ENCODE assay signal across 14 cellular contexts in the genomic region with DNA sequence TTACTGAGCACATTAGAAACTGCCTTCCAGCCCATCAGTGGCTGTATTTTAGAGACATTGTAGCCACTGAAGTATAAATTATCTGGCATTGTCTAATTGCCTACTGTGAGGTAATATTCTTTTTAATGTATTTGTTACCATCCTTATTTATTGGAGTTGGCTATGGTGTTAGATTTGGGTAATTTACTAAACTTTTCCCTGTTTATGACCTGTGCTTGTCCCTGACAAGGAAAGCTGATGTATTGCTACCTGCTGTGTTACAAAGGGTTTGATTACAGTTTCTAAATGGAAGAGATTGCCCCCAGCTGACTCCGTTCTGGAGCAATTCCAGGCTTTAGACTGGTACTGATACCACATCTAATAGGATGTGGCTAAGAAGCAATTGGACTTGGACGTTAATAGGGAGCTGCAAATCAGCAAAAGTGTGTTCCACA. TPM values are rescaled to one million over a fixed set of nuclear protein-coding genes. Genes with fewer than 3 reads are reported as not detected.
DNase-seq lines count a peak whose midpoint lies in the region; ATAC-seq and TF ChIP-seq lines count a peak whose summit lies in the region.
"Had no signal": no experiment of that assay in that cellular context is flagged by ENCODE, and none has a peak within 500 bp of the region (broad histone marks: within the 10 kb centered on the region; RNA-seq: fewer than 3 reads in every experiment).

No MANE protein-coding gene starts in this region.

- peaks cover 25% of the 10 kb centered on the region for H3K4me1 Mint-ChIP-seq in MCF 10A (ENCODE audit: insufficient read depth, unreplicated experiment)
- peaks cover 29 to 45% of the 10 kb centered on the region in 2 donors for H3K4me1 Mint-ChIP-seq in stimulated activated naive B cell treated with anti-CD40 and anti-IgM and Interleukin-4, amounts not matched to agents 10 μg/mL and 1 μg/mL and 100 μg/mL, for 72 hours

- no TSS peak for BruUV-seq in MCF 10A (replicated peaks; lab: Mats Ljungman, UMichigan)
- BruUV-seq in mammary epithelial cell (replicated peaks; lab: Mats Ljungman, UMichigan), result no TSS peak

- in situ Hi-C loops in mammary epithelial cell (cut with MboI; ENCODE audit: low sequenced_read_pairs in 2 of 2) (no loop called here), transverse colon (cut with MboI; ENCODE audit: low pct_ligation_motif_present in 1 of 4, low pct_unique_long_range_greater_than_20kb in 1 of 4, low sequenced_read_pairs in 3 of 4) (loop anchor here in 2 of 4 donors (10.0 to 25.0 kb wide), 2 partner anchors 106 to 109 kb away; no protein-coding TSS in a partner anchor)

- no peak for DNase-seq in MCF 10A (ENCODE audit: unreplicated experiment)
- no peak for DNase-seq in mammary epithelial cell
- peak; percentile 56 for DNase-seq in NCI-H345 treated with DMSO at 0.1 percent for 48 hours (lab: John Stamatoyannopoulos, UW; ENCODE audit: unreplicated experiment)
- DNase-seq in transverse colon, result no peak
- DNase-seq in stimulated activated naive B cell treated with anti-CD40 and anti-IgM and Interleukin-4, amounts not matched to agents 10 μg/mL and 1 μg/mL and 100 μg/mL, for 72 hours, result no peak
- no peak for DNase-seq in NCI-H1694 (lab: John Stamatoyannopoulos, UW)
- no peak for DNase-seq in NCI-H187 treated with DMSO at 0.1 percent for 48 hours (lab: John Stamatoyannopoulos, UW)
- DNase-seq: anterior cingulate cortex, NCI-H1436 treated with DMSO at 0.1 percent for 48 hours, Right ventricle myocardium superior, upper lobe of right lung had no signal

- POLR2A ChIA-PET in MCF 10A (lab: Yijun Ruan, JAX), result interaction anchor here (0.6 to 3.9 kb wide), 17 partner anchors 9 to 264 kb away, joined by 3 to 56 read pairs (median 11); partner anchors contain the start of genes ANAPC16, ASCC1, CHST3 and DDIT4

- H3K9me3 Mint-ChIP-seq in MCF 10A (ENCODE audit: unreplicated experiment), result no peaks in the 10 kb centered on the region
- H3K9me3 Mint-ChIP-seq in stimulated activated naive B cell treated with anti-CD40 and anti-IgM and Interleukin-4, amounts not matched to agents 10 μg/mL and 1 μg/mL and 100 μg/mL, for 72 hours, result no peaks in the 10 kb centered on the region
- H3K9me3 Mint-ChIP-seq: CD14-positive monocyte had no signal

- H3K27ac ChIP-seq in mammary epithelial cell (ENCODE audit: insufficient read depth, low read depth, low read length), result no peak overlapping the region
- H3K27ac ChIP-seq in gastroesophageal sphincter, result peak overlapping the region; percentile 32 to 72 (median 61)
- H3K27ac ChIP-seq in transverse colon, result peak overlapping the region in 3 of 4 donors; percentile 9 to 39 (median 17)
- H3K27ac ChIP-seq: neutrophil, upper lobe of right lung had no signal

- no peak for ATAC-seq in gastroesophageal sphincter
- no peak for ATAC-seq in stimulated activated naive B cell treated with anti-CD40 and anti-IgM and Interleukin-4, amounts not matched to agents 10 μg/mL and 1 μg/mL and 100 μg/mL, for 72 hours (replicated peaks)
- ATAC-seq: upper lobe of right lung had no signal

- H3K27me3 Mint-ChIP-seq in MCF 10A (ENCODE audit: insufficient read depth, unreplicated experiment), result no peaks in the 10 kb centered on the region
- H3K27me3 Mint-ChIP-seq in stimulated activated naive B cell treated with anti-CD40 and anti-IgM and Interleukin-4, amounts not matched to agents 10 μg/mL and 1 μg/mL and 100 μg/mL, for 72 hours, result no peaks in the 10 kb centered on the region

- no peak overlapping the region for H3K4me3 Mint-ChIP-seq in MCF 10A (ENCODE audit: unreplicated experiment)
- H3K4me3 Mint-ChIP-seq in stimulated activated naive B cell treated with anti-CD40 and anti-IgM and Interleukin-4, amounts not matched to agents 10 μg/mL and 1 μg/mL and 100 μg/mL, for 72 hours, result no peak overlapping the region
- H3K4me3 Mint-ChIP-seq: CD14-positive monocyte had no signal

- WGBS in mammary epithelial cell (ENCODE audit: low coverage, missing lambda C conversion rate), result 80% methylated on average over 2 of the region's 2 CpGs
- WGBS in gastroesophageal sphincter (ENCODE audit: low coverage in 1 of 2), 2 donors, result 48 to 57% methylated on average over 1 to 2 of the region's 2 CpGs
- 76% methylated on average over 2 of the region's 2 CpGs; no CpG with 5 or more reads in 1 of the 2 donors for WGBS in transverse colon (ENCODE audit: low coverage in 1 of 2), 2 donors

- TF ChIP-seq EP300 in gastroesophageal sphincter (IDR thresholded peaks at IDR 0.05), result no peak
- TF ChIP-seq EP300 in transverse colon (IDR thresholded peaks at IDR 0.05; ENCODE audit: low read depth), result no peak

- peaks cover 13% of the 10 kb centered on the region for H3K36me3 ChIP-seq in mammary epithelial cell (ENCODE audit: insufficient read depth, low read length)
- peaks cover 0 to 60% of the 10 kb centered on the region in 2 donors for H3K36me3 ChIP-seq in gastroesophageal sphincter
- H3K36me3 ChIP-seq in transverse colon, result peaks cover 0 to 32% (median 9%) of the 10 kb centered on the region in 4 donors

- dilution Hi-C loops in mammary epithelial cell (cut with HindIII; ENCODE audit: low sequenced_read_pairs), result no loop called here

- H3K27ac Mint-ChIP-seq in MCF 10A (ENCODE audit: low read depth, unreplicated experiment), result peak overlapping the region; percentile 23
- H3K27ac Mint-ChIP-seq in stimulated activated naive B cell treated with anti-CD40 and anti-IgM and Interleukin-4, amounts not matched to agents 10 μg/mL and 1 μg/mL and 100 μg/mL, for 72 hours, result no peak overlapping the region

- intact Hi-C loops in MCF 10A (cut with micrococcal nuclease) (no loop called here), mammary epithelial cell (cut with micrococcal nuclease) (no loop called here), transverse colon (cut with DNase I; ENCODE audit: low total_unique reads) (no loop called here)

- no peak overlapping the region for H3K9ac ChIP-seq in mammary epithelial cell (ENCODE audit: insufficient read depth, low read length)

- CTCF ChIA-PET in MCF 10A (lab: Yijun Ruan, JAX), result interaction anchor here (0.6 to 1.0 kb wide), 5 partner anchors 31 to 178 kb away, joined by 3 to 5 read pairs (median 3); no protein-coding TSS in a partner anchor
- CTCF ChIA-PET in mammary epithelial cell (lab: Charles Lee; ENCODE audit: low non-redundant PET), result no interaction called here

- H3K4me3 ChIP-seq in mammary epithelial cell (replicated peaks in 1 of 3; ENCODE audit: insufficient read depth in 1 of 3, low read depth in 2 of 3, low read length in 3 of 3) (no peak overlapping the region), gastroesophageal sphincter (no peak overlapping the region), transverse colon (no peak overlapping the region)
- H3K4me3 ChIP-seq: upper lobe of right lung had no signal

- no peaks in the 10 kb centered on the region for H4K20me1 ChIP-seq in mammary epithelial cell (ENCODE audit: insufficient read depth, low read length)

- TF ChIP-seq CTCF in MCF 10A (IDR thresholded peaks at IDR 0.05; ENCODE audit: unreplicated experiment) (no peak), mammary epithelial cell (conservative IDR thresholded peaks at IDR 0.05 in 1 of 2, IDR thresholded peaks at IDR 0.05 in 1 of 2; ENCODE audit: extremely low read depth in 1 of 2, insufficient read depth in 1 of 2, low read depth in 1 of 2, low read length in 2 of 2) (no peak), gastroesophageal sphincter (IDR thresholded peaks at IDR 0.05) (no peak), transverse colon (IDR thresholded peaks at IDR 0.05) (no peak)

- H3K27me3 ChIP-seq in mammary epithelial cell (ENCODE audit: insufficient read depth, low read length), result no peaks in the 10 kb centered on the region
- H3K27me3 ChIP-seq in gastroesophageal sphincter, result no peaks in the 10 kb centered on the region
- no peaks in the 10 kb centered on the region for H3K27me3 ChIP-seq in transverse colon
- H3K27me3 ChIP-seq: neutrophil, upper lobe of right lung had no signal

- peaks cover under 1% of the 10 kb centered on the region for H3K4me1 ChIP-seq in mammary epithelial cell (ENCODE audit: insufficient read depth, low read length)
- peaks cover 19 to 71% (median 20%) of the 10 kb centered on the region in 3 donors for H3K4me1 ChIP-seq in gastroesophageal sphincter
- H3K4me1 ChIP-seq in transverse colon, result peaks cover 1 to 27% (median 11%) of the 10 kb centered on the region in 4 donors

- H3K36me3 Mint-ChIP-seq in MCF 10A (ENCODE audit: insufficient read depth, unreplicated experiment), result peaks cover 42% of the 10 kb centered on the region
- H3K36me3 Mint-ChIP-seq in stimulated activated naive B cell treated with anti-CD40 and anti-IgM and Interleukin-4, amounts not matched to agents 10 μg/mL and 1 μg/mL and 100 μg/mL, for 72 hours, result peaks cover 28 to 33% of the 10 kb centered on the region in 2 donors

- H2AFZ ChIP-seq in mammary epithelial cell (ENCODE audit: low read depth, low read length), result no peak overlapping the region

- TF ChIP-seq POLR2A in gastroesophageal sphincter (IDR thresholded peaks at IDR 0.05) (no peak), transverse colon (IDR thresholded peaks at IDR 0.05) (no peak)

- H3K79me2 ChIP-seq in mammary epithelial cell (ENCODE audit: insufficient read depth, low read length), result peaks cover 45% of the 10 kb centered on the region

- no peak overlapping the region for H3K4me2 ChIP-seq in mammary epithelial cell (ENCODE audit: insufficient read depth, low read depth, low read length)

- H3K9me3 ChIP-seq in mammary epithelial cell (replicated peaks; ENCODE audit: insufficient read depth, low read length), result no peaks in the 10 kb centered on the region
- H3K9me3 ChIP-seq in gastroesophageal sphincter, result no peaks in the 10 kb centered on the region
- no peaks in the 10 kb centered on the region for H3K9me3 ChIP-seq in transverse colon
- H3K9me3 ChIP-seq: neutrophil, upper lobe of right lung had no signal

RNA-seq across cellular contexts. Expression of gene ASCC1, which starts 12.3 kb away (rescaled TPM):
- total RNA-seq in MCF 10A (2022) (26.3 and 31.6 TPM in 2 replicates), mammary epithelial cell (10 to 100 TPM; 40.2 to 54.5 TPM), gastroesophageal sphincter (10 to 100 TPM; 24.4 to 42.4 (median 35.2) TPM), transverse colon (10 to 100 TPM; 13.4 to 34.0 (median 20.5) TPM)
- 36.9 TPM for polyA plus RNA-seq in mammary epithelial cell
- 24.3 TPM for polyA minus RNA-seq in mammary epithelial cell

RNA-seq across cellular contexts. Expression of gene ANAPC16, which starts 12.5 kb away (rescaled TPM):
- total RNA-seq in MCF 10A (2022) (97.0 and 110 TPM in 2 replicates), mammary epithelial cell (10 to 100 TPM; 66.4 to 87.2 TPM), gastroesophageal sphincter (100 to 1,000 TPM; 133 to 196 (median 156) TPM), transverse colon (10 to 100 TPM; 57.6 to 77.4 (median 65.5) TPM)
- 53.8 TPM for polyA plus RNA-seq in mammary epithelial cell
- 4.8 TPM for polyA minus RNA-seq in mammary epithelial cell

RNA-seq across cellular contexts. Expression of gene DDIT4, which starts 45.4 kb away (rescaled TPM):
- total RNA-seq in MCF 10A (2022) (698 and 872 TPM in 2 replicates), mammary epithelial cell (1,000 to 10,000 TPM in 1 of 2 donors, 100 to 1,000 TPM in 1; 772 to 1,235 TPM), gastroesophageal sphincter (100 to 1,000 TPM; 129 to 189 (median 133) TPM), transverse colon (100 to 1,000 TPM in 3 of 4 donors, 10 to 100 TPM in 1; 64.5 to 356 (median 150) TPM)
- polyA plus RNA-seq in mammary epithelial cell, result 542 TPM
- 521 TPM for polyA minus RNA-seq in mammary epithelial cell
